ENCODE assay signal across 30 cellular contexts in the genomic region with DNA sequence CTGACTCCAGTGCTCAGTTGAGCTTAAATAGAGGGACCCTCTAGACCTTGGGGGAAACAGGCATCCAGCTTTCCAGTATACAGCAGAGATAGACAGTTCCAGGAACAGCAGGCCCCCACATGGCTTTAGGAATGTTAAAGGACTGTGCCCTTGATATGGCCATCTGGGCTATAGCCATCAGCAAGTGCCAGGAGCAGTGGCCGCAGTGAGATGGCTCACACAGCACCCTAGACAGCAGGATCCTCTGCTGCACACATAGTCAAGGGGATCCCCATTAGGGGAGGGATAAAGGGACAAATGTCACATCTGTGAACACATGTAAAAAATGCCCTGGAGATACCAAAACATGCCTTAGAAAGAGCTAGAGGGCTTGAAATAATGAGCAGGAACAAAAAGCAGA.
"Had no signal": no experiment of that assay in that cellular context is flagged by ENCODE, and none has a peak within 500 bp of the region (broad histone marks: within the 10 kb centered on the region; RNA-seq: fewer than 3 reads in every experiment).

No MANE protein-coding gene starts in this region.

- ATAC-seq: activated CD4-positive, alpha-beta T cell treated with anti-CD3 and anti-CD28 coated beads for 36 hours; activated CD8-positive, alpha-beta memory T cell treated with anti-CD3 and anti-CD28 coated beads, Interleukin-2, amount 10 ng/mL, durations not matched to agents 7 days and 5 days; activated CD8-positive, alpha-beta T cell treated with anti-CD3 and anti-CD28 coated beads, Interleukin-2, amount 10 ng/mL, durations not matched to agents 7 days and 5 days; activated naive CD8-positive, alpha-beta T cell treated with anti-CD3 and anti-CD28 coated beads, Interleukin-2, amount 50 U/mL, for 24 hours; body of pancreas; gastroesophageal sphincter had no signal

- H3K4me3 ChIP-seq: adrenal gland, body of pancreas, colonic mucosa, esophagus squamous epithelium, gastroesophageal sphincter had no signal

- H3K4me1 Mint-ChIP-seq: activated CD4-positive, alpha-beta T cell treated with anti-CD3 and anti-CD28 coated beads for 36 hours; activated CD4-positive, alpha-beta T cell treated with anti-CD3 and anti-CD28 coated beads, Interleukin-2, amount 10 ng/mL, durations not matched to agents 24 days and 14 days; activated CD8-positive, alpha-beta memory T cell treated with anti-CD3 and anti-CD28 coated beads, Interleukin-2, amount 10 ng/mL, durations not matched to agents 7 days and 5 days; activated naive CD4-positive, alpha-beta T cell treated with anti-CD3 and anti-CD28 coated beads, Interleukin-2, amount 50 U/mL, for 24 hours; activated naive CD8-positive, alpha-beta T cell treated with anti-CD3 and anti-CD28 coated beads for 36 hours; activated naive CD8-positive, alpha-beta T cell treated with anti-CD3 and anti-CD28 coated beads, Interleukin-2, amount 50 U/mL, for 24 hours had no signal

- H3K36me3 ChIP-seq: adrenal gland, colonic mucosa, esophagus squamous epithelium, gastroesophageal sphincter had no signal

- DNase-seq: activated CD4-positive, alpha-beta memory T cell treated with anti-CD3 and anti-CD28 coated beads for 36 hours; activated CD4-positive, alpha-beta T cell treated with anti-CD3 and anti-CD28 coated beads for 36 hours; activated CD4-positive, alpha-beta T cell treated with anti-CD3 and anti-CD28 coated beads, Interleukin-2, amount 10 ng/mL, durations not matched to agents 24 days and 14 days; activated CD4-positive, CD25-positive, alpha-beta regulatory T cell; activated CD4-positive, CD25-positive, alpha-beta regulatory T cell treated with anti-CD3 and anti-CD28 coated beads, Interleukin-2, amount 50 U/mL, for 72 hours; activated CD8-positive, alpha-beta memory T cell treated with anti-CD3 and anti-CD28 coated beads, Interleukin-2, amount 10 ng/mL, durations not matched to agents 7 days and 5 days; activated CD8-positive, alpha-beta memory T cell treated with anti-CD3 and anti-CD28 coated beads, Interleukin-2, amount 50 U/mL, for 4 hours; activated CD8-positive, alpha-beta T cell treated with anti-CD3 and anti-CD28 coated beads, Interleukin-2, amount 10 ng/mL, durations not matched to agents 7 days and 5 days; activated effector memory CD4-positive, alpha-beta T cell treated with anti-CD3 and anti-CD28 coated beads, Interleukin-2, amount 50 U/mL, for 16 hours; activated naive CD4-positive, alpha-beta T cell treated with anti-CD3 and anti-CD28 coated beads for 36 hours; activated naive CD8-positive, alpha-beta T cell treated with anti-CD3 and anti-CD28 coated beads for 36 hours; activated naive CD8-positive, alpha-beta T cell treated with anti-CD3 and anti-CD28 coated beads, Interleukin-2, amount 50 U/mL, for 24 hours; activated T-cell treated with anti-CD3 and anti-CD28 coated beads, Interleukin-2, amount 50 U/mL, for 1 hour; activated T-cell treated with anti-CD3 and anti-CD28 coated beads, Interleukin-2, amount 50 U/mL, for 48 hours; adrenal gland; amygdala; aorta; body of pancreas; caudate nucleus; colonic mucosa; effector CD8-positive, alpha-beta T cell; esophagus squamous epithelium; foreskin melanocyte; head of caudate nucleus; T-helper 2 cell had no signal

- H3K27ac Mint-ChIP-seq: activated CD4-positive, alpha-beta memory T cell treated with anti-CD3 and anti-CD28 coated beads for 36 hours; activated CD4-positive, alpha-beta T cell treated with anti-CD3 and anti-CD28 coated beads for 36 hours; activated CD4-positive, alpha-beta T cell treated with anti-CD3 and anti-CD28 coated beads, Interleukin-2, amount 10 ng/mL, durations not matched to agents 24 days and 14 days; activated CD8-positive, alpha-beta memory T cell treated with anti-CD3 and anti-CD28 coated beads, Interleukin-2, amount 10 ng/mL, durations not matched to agents 7 days and 5 days; activated CD8-positive, alpha-beta T cell treated with anti-CD3 and anti-CD28 coated beads, Interleukin-2, amount 10 ng/mL, durations not matched to agents 7 days and 5 days; activated naive CD4-positive, alpha-beta T cell treated with anti-CD3 and anti-CD28 coated beads for 36 hours; activated naive CD4-positive, alpha-beta T cell treated with anti-CD3 and anti-CD28 coated beads, Interleukin-2, amount 50 U/mL, for 24 hours; activated naive CD8-positive, alpha-beta T cell treated with anti-CD3 and anti-CD28 coated beads for 36 hours; activated naive CD8-positive, alpha-beta T cell treated with anti-CD3 and anti-CD28 coated beads, Interleukin-2, amount 50 U/mL, for 24 hours; activated T-helper 1 cell treated with anti-CD3 and anti-CD28 coated beads, Interleukin-12 subunit alpha, Interleukin-12 subunit beta, Interleukin-2, Interleukin-4 antibody, amounts not matched to agents 30 ng/mL and 10 ng/mL and 1 ng/mL, durations not matched to agents 14 hours and 24 hours and 36 hours; activated T-helper 2 cell treated with anti-CD3 and anti-CD28 coated beads, Interferon-gamma antibody, Interleukin-2, Interleukin-4, amounts not matched to agents 10 μg/mL and 5 μg/mL and 100 μg/mL, durations not matched to agents 14 hours and 24 hours and 36 hours had no signal

- H3K4me1 ChIP-seq: adrenal gland, colonic mucosa, esophagus squamous epithelium, gastroesophageal sphincter had no signal

- H3K27me3 ChIP-seq: adrenal gland, body of pancreas, colonic mucosa, esophagus squamous epithelium had no signal

- H3K27me3 Mint-ChIP-seq: activated CD4-positive, alpha-beta memory T cell treated with anti-CD3 and anti-CD28 coated beads for 36 hours; activated CD4-positive, alpha-beta T cell treated with anti-CD3 and anti-CD28 coated beads for 36 hours; activated CD4-positive, alpha-beta T cell treated with anti-CD3 and anti-CD28 coated beads, Interleukin-2, amount 10 ng/mL, durations not matched to agents 24 days and 14 days; activated CD8-positive, alpha-beta memory T cell treated with anti-CD3 and anti-CD28 coated beads, Interleukin-2, amount 10 ng/mL, durations not matched to agents 7 days and 5 days; activated naive CD4-positive, alpha-beta T cell treated with anti-CD3 and anti-CD28 coated beads, Interleukin-2, amount 50 U/mL, for 24 hours; activated naive CD8-positive, alpha-beta T cell treated with anti-CD3 and anti-CD28 coated beads for 36 hours; activated naive CD8-positive, alpha-beta T cell treated with anti-CD3 and anti-CD28 coated beads, Interleukin-2, amount 50 U/mL, for 24 hours had no signal

- H3K9me3 Mint-ChIP-seq: activated CD4-positive, alpha-beta T cell treated with anti-CD3 and anti-CD28 coated beads, Interleukin-2, amount 10 ng/mL, durations not matched to agents 24 days and 14 days; activated naive CD8-positive, alpha-beta T cell treated with anti-CD3 and anti-CD28 coated beads for 36 hours; activated naive CD8-positive, alpha-beta T cell treated with anti-CD3 and anti-CD28 coated beads, Interleukin-2, amount 50 U/mL, for 24 hours; activated T-helper 1 cell treated with anti-CD3 and anti-CD28 coated beads, Interleukin-12 subunit alpha, Interleukin-12 subunit beta, Interleukin-2, Interleukin-4 antibody, amounts not matched to agents 30 ng/mL and 10 ng/mL and 1 ng/mL, durations not matched to agents 14 hours and 24 hours and 36 hours; activated T-helper 2 cell treated with anti-CD3 and anti-CD28 coated beads, Interferon-gamma antibody, Interleukin-2, Interleukin-4, amounts not matched to agents 10 μg/mL and 5 μg/mL and 100 μg/mL, durations not matched to agents 14 hours and 24 hours and 36 hours had no signal

- H3K9me3 ChIP-seq: body of pancreas, colonic mucosa, esophagus squamous epithelium had no signal

- H3K36me3 Mint-ChIP-seq: activated CD4-positive, alpha-beta memory T cell treated with anti-CD3 and anti-CD28 coated beads for 36 hours; activated CD8-positive, alpha-beta memory T cell treated with anti-CD3 and anti-CD28 coated beads, Interleukin-2, amount 10 ng/mL, durations not matched to agents 7 days and 5 days; activated naive CD4-positive, alpha-beta T cell treated with anti-CD3 and anti-CD28 coated beads, Interleukin-2, amount 50 U/mL, for 24 hours; activated naive CD8-positive, alpha-beta T cell treated with anti-CD3 and anti-CD28 coated beads for 36 hours had no signal

- H3K4me3 Mint-ChIP-seq: activated CD4-positive, alpha-beta memory T cell treated with anti-CD3 and anti-CD28 coated beads for 36 hours; activated CD4-positive, alpha-beta T cell treated with anti-CD3 and anti-CD28 coated beads for 36 hours; activated CD4-positive, alpha-beta T cell treated with anti-CD3 and anti-CD28 coated beads, Interleukin-2, amount 10 ng/mL, durations not matched to agents 24 days and 14 days; activated CD8-positive, alpha-beta memory T cell treated with anti-CD3 and anti-CD28 coated beads, Interleukin-2, amount 10 ng/mL, durations not matched to agents 7 days and 5 days; activated CD8-positive, alpha-beta T cell treated with anti-CD3 and anti-CD28 coated beads, Interleukin-2, amount 10 ng/mL, durations not matched to agents 7 days and 5 days; activated naive CD4-positive, alpha-beta T cell treated with anti-CD3 and anti-CD28 coated beads for 36 hours; activated naive CD4-positive, alpha-beta T cell treated with anti-CD3 and anti-CD28 coated beads, Interleukin-2, amount 50 U/mL, for 24 hours; activated naive CD8-positive, alpha-beta T cell treated with anti-CD3 and anti-CD28 coated beads for 36 hours; activated naive CD8-positive, alpha-beta T cell treated with anti-CD3 and anti-CD28 coated beads, Interleukin-2, amount 50 U/mL, for 24 hours; activated T-helper 1 cell treated with anti-CD3 and anti-CD28 coated beads, Interleukin-12 subunit alpha, Interleukin-12 subunit beta, Interleukin-2, Interleukin-4 antibody, amounts not matched to agents 30 ng/mL and 10 ng/mL and 1 ng/mL, durations not matched to agents 14 hours and 24 hours and 36 hours had no signal

- H3K27ac ChIP-seq: adrenal gland, body of pancreas, colonic mucosa, epithelial cell of prostate, esophagus squamous epithelium, gastroesophageal sphincter had no signal
